Comparison of ENCODE assay signal across 12 cellular contexts in the genomic region with DNA sequence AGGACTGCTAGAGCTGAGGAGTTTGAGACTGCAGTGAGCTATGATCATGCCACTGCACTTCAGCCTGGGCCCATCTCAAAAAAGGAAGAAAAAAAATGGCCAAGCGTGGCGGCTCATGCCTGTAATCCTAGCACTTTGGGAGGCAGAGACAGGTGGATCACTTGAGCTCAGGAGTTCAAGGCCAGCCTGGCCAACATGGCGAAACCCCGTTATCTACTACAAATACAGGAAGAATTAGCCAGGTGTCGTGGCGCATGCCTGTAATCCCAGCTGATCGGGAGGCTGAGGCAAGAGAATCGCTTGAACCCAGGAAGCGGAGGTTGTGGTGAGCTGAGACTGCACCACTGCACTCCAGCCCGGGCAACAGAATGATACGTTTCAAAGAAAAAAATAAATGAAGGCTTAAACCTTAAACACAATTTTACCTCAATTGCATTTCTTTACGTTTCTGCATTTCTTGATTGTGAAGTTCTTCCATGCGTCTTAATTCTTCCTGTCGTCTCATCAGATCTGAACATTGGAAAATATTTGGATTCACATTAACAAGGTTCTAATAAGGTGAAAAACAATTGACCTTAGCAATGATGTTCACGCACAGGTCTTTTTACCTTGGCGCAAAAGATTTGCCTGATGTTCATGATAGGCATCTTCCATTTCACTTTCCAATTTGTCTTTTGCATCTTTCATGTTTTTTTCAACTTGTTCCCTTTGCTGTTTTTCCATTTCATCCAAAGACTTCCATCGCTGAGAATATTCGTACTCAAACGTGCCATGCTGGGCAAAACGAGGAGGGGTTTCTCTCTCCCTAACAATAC. TPM values are rescaled to one million over a fixed set of nuclear protein-coding genes. Genes with fewer than 3 reads are reported as not detected.
DNase-seq lines count a peak whose midpoint lies in the region; ATAC-seq, FAIRE-seq and TF ChIP-seq lines count a peak whose summit lies in the region.
"Had no signal": no experiment of that assay in that cellular context is flagged by ENCODE, and none has a peak within 500 bp of the region (broad histone marks: within the 10 kb centered on the region; RNA-seq: fewer than 3 reads in every experiment).

No MANE protein-coding gene starts in this region.

- DNase-seq in HepG2 (ENCODE audit: low spot score) (peak; percentile 49), right lobe of liver (no peak), immature natural killer cell (no peak), type B pancreatic cell (ENCODE audit: extremely low spot score, unreplicated experiment) (no peak), GM19238 (ENCODE audit: insufficient read length, low spot score) (no peak), GM20000 (ENCODE audit: low spot score) (no peak), Right ventricle myocardium inferior (ENCODE audit: missing footprints) (no peak)
- DNase-seq: C1 segment of cervical spinal cord, NCI-H187 treated with DMSO at 0.1 percent for 48 hours, OCI-M1 had no signal

- peaks cover 61% of the 10 kb centered on the region for H3K4me1 Mint-ChIP-seq in activated T-helper 17 cell treated with anti-CD3 and anti-CD28 coated beads, Interleukin-2, amount 50 U/mL, for 72 hours
- peaks cover 72 to 92% of the 10 kb centered on the region in 2 donors for H3K4me1 Mint-ChIP-seq in immature natural killer cell
- peaks cover 61% of the 10 kb centered on the region for H3K4me1 Mint-ChIP-seq in type B pancreatic cell (ENCODE audit: unreplicated experiment)

- no peak for TF ChIP-seq CTCF in HepG2 (CRISPR knock-in tag; IDR thresholded peaks at IDR 0.05)
- TF ChIP-seq CTCF in right lobe of liver (IDR thresholded peaks at IDR 0.05), result no peak
- TF ChIP-seq CTCF in type B pancreatic cell (conservative IDR thresholded peaks at IDR 0.05), result no peak
- no peak for TF ChIP-seq CTCF in GM20000 (IDR thresholded peaks at IDR 0.05; ENCODE audit: extremely low read depth, missing control alignments)

- peak; percentile 8 for ATAC-seq in HepG2
- no peak for ATAC-seq in right lobe of liver
- no peak for ATAC-seq in activated T-helper 17 cell treated with anti-CD3 and anti-CD28 coated beads, Interleukin-2, amount 50 U/mL, for 72 hours (replicated peaks)
- no peak for ATAC-seq in Right ventricle myocardium inferior

- intact Hi-C loops in HepG2 (cut with micrococcal nuclease; ENCODE audit: unreplicated experiment) (no loop called here), right lobe of liver (cut with DNase I) (no loop called here), Right ventricle myocardium inferior (cut with DNase I) (no loop called here)

- peaks cover 40 to 75% of the 10 kb centered on the region in 2 experiments for H3K36me3 ChIP-seq in HepG2 (replicated peaks in 1 of 2; ENCODE audit: control insufficient read depth in 1 of 2, insufficient read depth in 2 of 2, low read length in 2 of 2)
- peaks cover 15 to 72% (median 53%) of the 10 kb centered on the region in 4 donors for H3K36me3 ChIP-seq in right lobe of liver

- H3K4me3 ChIP-seq in HepG2 (replicated peaks in 1 of 3; ENCODE audit: insufficient read depth in 1 of 3, low read depth in 2 of 3, low read length in 3 of 3), result peak overlapping the region in 1 of 3 experiments; percentile 94; a peak in 1 of 6 replicates
- no peak overlapping the region for H3K4me3 ChIP-seq in right lobe of liver

- peak overlapping the region; percentile 91 for H3K4me3 Mint-ChIP-seq in activated T-helper 17 cell treated with anti-CD3 and anti-CD28 coated beads, Interleukin-2, amount 50 U/mL, for 72 hours
- H3K4me3 Mint-ChIP-seq in immature natural killer cell, result peak overlapping the region in 4 of 5 donors; percentile 41 to 89 (median 50)
- peak overlapping the region; percentile 96 for H3K4me3 Mint-ChIP-seq in type B pancreatic cell

- H3K9me3 ChIP-seq in HepG2 (ENCODE audit: low read length) (no peaks in the 10 kb centered on the region), right lobe of liver (no peaks in the 10 kb centered on the region)

- H3K79me2 ChIP-seq in HepG2 (ENCODE audit: insufficient read depth, low read length), result peaks cover 90% of the 10 kb centered on the region

- POLR2A ChIA-PET in HepG2 (lab: Yijun Ruan, JAX), result interaction anchor here (0.8 to 1.0 kb wide), 2 partner anchors 10 kb away, joined by 3 to 4 read pairs; no protein-coding TSS in a partner anchor

- TF ChIP-seq EP300 in HepG2 (IDR thresholded peaks at IDR 0.05; ENCODE audit: low read depth in 2 of 2, low read length in 2 of 2), result no peak
- TF ChIP-seq EP300 in HepG2 (CRISPR knock-in tag; IDR thresholded peaks at IDR 0.05; ENCODE audit: borderline replicate concordance), result no peak

- 83% methylated on average over 18 of the region's 20 CpGs for whole genome bisulfite sequencing in HepG2 (ENCODE audit: low lambda C conversion rate)
- 56% methylated on average over 20 of the region's 20 CpGs for WGBS in right lobe of liver (ENCODE audit: insufficient coverage, low coverage, low lambda C conversion rate, missing lambda C conversion rate)

- H3K27me3 Mint-ChIP-seq in activated T-helper 17 cell treated with anti-CD3 and anti-CD28 coated beads, Interleukin-2, amount 50 U/mL, for 72 hours, result no peaks in the 10 kb centered on the region
- peaks cover 10 to 30% (median 30%) of the 10 kb centered on the region in 3 donors for H3K27me3 Mint-ChIP-seq in immature natural killer cell (ENCODE audit: low read depth in 3 of 3)
- H3K27me3 Mint-ChIP-seq in type B pancreatic cell, result no peaks in the 10 kb centered on the region

- no peak overlapping the region for H3K9ac ChIP-seq in HepG2 (ENCODE audit: insufficient read depth, low read depth, low read length)

- in situ Hi-C loops in HepG2 (cut with HindIII; ENCODE audit: extremely low pct_ligation_motif_present, low pct_unique_long_range_greater_than_20kb), result no loop called here

- TF ChIP-seq POLR2A in HepG2 (IDR thresholded peaks at IDR 0.05; ENCODE audit: insufficient read depth in 1 of 2, low read depth in 2 of 2, low read length in 2 of 2) (peak; percentile 24 to 82; a peak in 2 of 4 replicates), right lobe of liver (IDR thresholded peaks at IDR 0.05) (no peak)

- CTCF ChIA-PET in HepG2 (lab: Yijun Ruan, JAX; ENCODE audit: low intra/inter-chr PET ratio, low total read pairs), result no interaction called here

- peaks cover 76% of the 10 kb centered on the region for H3K4me1 ChIP-seq in HepG2 (ENCODE audit: insufficient read depth, low read length)
- peaks cover 0 to 61% (median 20%) of the 10 kb centered on the region in 4 donors for H3K4me1 ChIP-seq in right lobe of liver

- H2AFZ ChIP-seq in HepG2 (ENCODE audit: low read length), result no peak overlapping the region

- H3K4me2 ChIP-seq in HepG2 (ENCODE audit: low read depth, low read length), result peak overlapping the region; percentile 97

- peaks cover 89% of the 10 kb centered on the region for H3K36me3 Mint-ChIP-seq in activated T-helper 17 cell treated with anti-CD3 and anti-CD28 coated beads, Interleukin-2, amount 50 U/mL, for 72 hours (ENCODE audit: low read depth)
- H3K36me3 Mint-ChIP-seq in immature natural killer cell, result peaks cover 41 to 73% (median 64%) of the 10 kb centered on the region in 3 donors
- H3K36me3 Mint-ChIP-seq in type B pancreatic cell, result peaks cover 75% of the 10 kb centered on the region

- BruUV-seq in HepG2 (replicated peaks; lab: Mats Ljungman, UMichigan), result no TSS peak

- peaks cover 81% of the 10 kb centered on the region for H4K20me1 ChIP-seq in HepG2 (ENCODE audit: insufficient read depth, low read length)

- TF ChIP-seq RAD21 in HepG2 (CRISPR knock-in tag; IDR thresholded peaks at IDR 0.05), result 0 out of 2 replicates have a peak, but pooled peaks have one; percentile 18

- FAIRE-seq in HepG2 (lab: Jason Lieb, UNC), result no peak
- FAIRE-seq: urothelium cell line had no signal

- no peaks in the 10 kb centered on the region for H3K9me3 Mint-ChIP-seq in activated T-helper 17 cell treated with anti-CD3 and anti-CD28 coated beads, Interleukin-2, amount 50 U/mL, for 72 hours
- H3K9me3 Mint-ChIP-seq in immature natural killer cell (no peaks in the 10 kb centered on the region), type B pancreatic cell (no peaks in the 10 kb centered on the region)

- H3K27ac ChIP-seq in HepG2 (ENCODE audit: extremely low read length, insufficient read depth, low read length) (no peak overlapping the region), right lobe of liver (peak overlapping the region in 1 of 3 donors; percentile 19)

- H3K27me3 ChIP-seq in HepG2 (ENCODE audit: control insufficient read depth in 1 of 2, insufficient read depth in 2 of 2, low read length in 2 of 2), result no peaks in the 10 kb centered on the region; a peak in 1 of 5 replicates
- no peaks in the 10 kb centered on the region for H3K27me3 ChIP-seq in right lobe of liver

- H3K27ac Mint-ChIP-seq in activated T-helper 17 cell treated with anti-CD3 and anti-CD28 coated beads, Interleukin-2, amount 50 U/mL, for 72 hours, result peak overlapping the region; percentile 89
- H3K27ac Mint-ChIP-seq in immature natural killer cell (peak overlapping the region; percentile 55 to 94 (median 70)), type B pancreatic cell (peak overlapping the region; percentile 87)

RNA-seq across cellular contexts. Expression of gene SFPQ, which starts 4.2 kb away (rescaled TPM):
- total RNA-seq in HepG2 (2016; rRNA removed; fragmentation: Illumina TruSeq; extraction: Trizol), result 260 and 292 TPM in 2 replicates
- 54.6 and 65.9 TPM in 2 replicates for total RNA-seq in HepG2 (2016; cell fraction: cytosol; rRNA removed; fragmentation: Illumina TruSeq; extraction: Trizol; ENCODE audit: low read depth)
- total RNA-seq in HepG2 (2016; cell fraction: insoluble cytoplasmic fraction; rRNA removed; fragmentation: Illumina TruSeq; extraction: Trizol), result 237 and 292 TPM in 2 replicates
- total RNA-seq in HepG2 (2016; cell fraction: membrane; rRNA removed; fragmentation: Illumina TruSeq; extraction: Trizol), result 101 and 132 TPM in 2 replicates
- 411 and 473 TPM in 2 replicates for total RNA-seq in HepG2 (2016; cell fraction: nucleus; rRNA removed; fragmentation: Illumina TruSeq; extraction: Trizol)
- polyA plus RNA-seq in HepG2 (2011; rRNA removed), result 76.7 and 101 TPM in 2 replicates
- 18.6 and 20.5 TPM in 2 replicates for polyA plus RNA-seq in HepG2 (2011; cell fraction: cytosol; rRNA removed)
- 225 and 256 TPM in 2 replicates for polyA plus RNA-seq in HepG2 (2011; cell fraction: nucleus; rRNA removed)
- 145 and 183 TPM in 2 replicates for polyA plus RNA-seq in HepG2 (2012)
- polyA plus RNA-seq in HepG2 (2016; cell fraction: cytosol; fragmentation: Illumina TruSeq; extraction: Trizol; ENCODE audit: low read depth), result 27.6 and 28.9 TPM in 2 replicates
- polyA plus RNA-seq in HepG2 (2016; cell fraction: insoluble cytoplasmic fraction; fragmentation: Illumina TruSeq; extraction: Trizol; ENCODE audit: low read depth), result 284 and 302 TPM in 2 replicates
- 44.6 and 59.5 TPM in 2 replicates for polyA plus RNA-seq in HepG2 (2016; cell fraction: membrane; fragmentation: Illumina TruSeq; extraction: Trizol; ENCODE audit: low read depth)
- 714 and 721 TPM in 2 replicates for polyA plus RNA-seq in HepG2 (2016; cell fraction: nucleus; fragmentation: Illumina TruSeq; extraction: Trizol; ENCODE audit: insufficient read depth, low read depth)
- 40.6 and 55.3 TPM in 2 replicates for polyA minus RNA-seq in HepG2 (2011; rRNA and poly(A)+ RNA removed; ENCODE audit: low replicate concordance)
- polyA minus RNA-seq in HepG2 (2011; cell fraction: cytosol; rRNA and poly(A)+ RNA removed), result 27.8 and 30.1 TPM in 2 replicates
- polyA minus RNA-seq in HepG2 (2011; cell fraction: nucleus; rRNA and poly(A)+ RNA removed), result 397 and 453 TPM in 2 replicates
- 10 to 100 TPM; 48.4 to 99.6 (median 73.2) TPM for total RNA-seq in right lobe of liver
- 100 to 1,000 TPM; 228 to 318 TPM for total RNA-seq in activated T-helper 17 cell treated with anti-CD3 and anti-CD28 coated beads, Interleukin-2, amount 50 U/mL, for 72 hours
- 100 to 1,000 TPM in 1 of 3 donors, 10 to 100 TPM in 2; 35.4 to 155 (median 82.1) TPM for polyA plus RNA-seq in immature natural killer cell
- 256 and 445 TPM in 2 replicates for total RNA-seq in type B pancreatic cell (ENCODE audit: low replicate concordance)
- 79.2 TPM for total RNA-seq in Right ventricle myocardium inferior
